1 cellular context compared by ENCODE assay signal in genomic region chr19:35155441-35155840, GRCh38.
TF ChIP-seq lines count a peak whose summit lies in the region.

No MANE protein-coding gene starts in this region.

TF ChIP-seq in K562, 482 proteins besides CTCF, POLR2A, EP300 and RAD21:
- TF ChIP-seq SAP30 (IDR thresholded peaks at IDR 0.05; ENCODE audit: borderline replicate concordance, insufficient read depth, low read depth, low read length, poor library complexity, severe bottlenecking) (peak; percentile 11), CTCFL (IDR thresholded peaks at IDR 0.05; ENCODE audit: borderline replicate concordance, insufficient read depth, low read depth, low read length, poor library complexity, severe bottlenecking) (no peak), BRCA1 (IDR thresholded peaks at IDR 0.05) (no peak), BRCA1 (CRISPR knock-in tag; IDR thresholded peaks at IDR 0.05) (0 out of 2 replicates have a peak, but pooled peaks have one; percentile 23), SMAD1 (IDR thresholded peaks at IDR 0.05; ENCODE audit: low read depth, low read length, partially characterized antibody) (no peak), ELF1 (tag; IDR thresholded peaks at IDR 0.05) (peak; percentile 43; the same call in 1 of the 2 replicates), SIX5 (IDR thresholded peaks at IDR 0.05; ENCODE audit: borderline replicate concordance in 1 of 2, insufficient read depth in 1 of 2, low read depth in 1 of 2, low read length in 2 of 2) (no peak), YY1 (IDR thresholded peaks at IDR 0.05; ENCODE audit: borderline replicate concordance in 1 of 3, control insufficient read depth in 1 of 3, extremely low read depth in 1 of 3, insufficient read depth in 3 of 3, insufficient read length in 1 of 3, insufficient replicate concordance in 2 of 3, low read depth in 1 of 3, low read length in 2 of 3) (peak in 2 of 3 experiments; percentile 15 to 55), CXXC5 (CRISPR knock-in tag; IDR thresholded peaks at IDR 0.05) (no peak), EWSR1 (IDR thresholded peaks at IDR 0.05; ENCODE audit: borderline replicate concordance, low read depth, partially characterized antibody) (no peak), KAT7 (CRISPR knock-in tag; IDR thresholded peaks at IDR 0.05; ENCODE audit: borderline replicate concordance) (peak; percentile 91), ATF1 (CRISPR knock-in tag; IDR thresholded peaks at IDR 0.05) (no peak), ATF1 (tag; IDR thresholded peaks at IDR 0.05) (0 out of 2 replicates have a peak, but pooled peaks have one; percentile 22), SLC30A9 (CRISPR knock-in tag; IDR thresholded peaks at IDR 0.05) (no peak), HEY1 (CRISPR knock-in tag; IDR thresholded peaks at IDR 0.05; ENCODE audit: borderline replicate concordance) (no peak), ARID4B (CRISPR knock-in tag; IDR thresholded peaks at IDR 0.05) (0 out of 2 replicates have a peak, but pooled peaks have one; percentile 2), RBM17 (IDR thresholded peaks at IDR 0.05; ENCODE audit: borderline replicate concordance, low read depth, low read length) (no peak), HNRNPUL1 (IDR thresholded peaks at IDR 0.05; ENCODE audit: low read length) (no peak), USF1 (CRISPR knock-in tag; IDR thresholded peaks at IDR 0.05) (peak; percentile 18; the same call in 1 of the 2 replicates), ARID1B (IDR thresholded peaks at IDR 0.05) (no peak), MNT (conservative IDR thresholded peaks at IDR 0.05) (peak in 1 of 2 experiments; percentile 29; a peak in 1 of 4 replicates), CHCHD3 (CRISPR knock-in tag; IDR thresholded peaks at IDR 0.05) (no peak), ZFX (CRISPR knock-in tag; IDR thresholded peaks at IDR 0.05) (no peak), ADNP (tag; IDR thresholded peaks at IDR 0.05) (no peak), CBX1 (IDR thresholded peaks at IDR 0.05; ENCODE audit: low read depth) (no peak), SIN3A (IDR thresholded peaks at IDR 0.05; ENCODE audit: borderline replicate concordance in 2 of 2, control insufficient read depth in 1 of 2, low read depth in 2 of 2, low read length in 2 of 2) (peak in 1 of 2 experiments; percentile 13; a peak in 1 of 4 replicates), ZNF277 (CRISPR knock-in tag; IDR thresholded peaks at IDR 0.05; ENCODE audit: borderline replicate concordance) (no peak), ZNF184 (CRISPR knock-in tag; IDR thresholded peaks at IDR 0.05) (no peak)
